Comparison of ENCODE assay signal across 11 cellular contexts in genomic region chr6:108876929-108877775, GRCh38. TPM values are rescaled to one million over a fixed set of nuclear protein-coding genes. Genes with fewer than 3 reads are reported as not detected.
DNase-seq lines count a peak whose midpoint lies in the region; ATAC-seq and TF ChIP-seq lines count a peak whose summit lies in the region.
"Had no signal": no experiment of that assay in that cellular context is flagged by ENCODE, and none has a peak within 500 bp of the region (broad histone marks: within the 10 kb centered on the region; RNA-seq: fewer than 3 reads in every experiment).

No MANE protein-coding gene starts in this region.

- peaks cover 8 to 44% of the 10 kb centered on the region in 2 donors for H3K4me1 ChIP-seq in ascending aorta
- H3K4me1 ChIP-seq in heart right ventricle = peaks cover 12 to 64% (median 46%) of the 10 kb centered on the region in 9 donors
- peaks cover 3% of the 10 kb centered on the region for H3K4me1 ChIP-seq in parathyroid adenoma

- H3K36me3 ChIP-seq in ascending aorta = peaks cover 0 to 2% of the 10 kb centered on the region in 2 donors
- H3K36me3 ChIP-seq in heart right ventricle = peaks cover 0 to 19% (median 0%) of the 10 kb centered on the region in 9 donors
- no peaks in the 10 kb centered on the region for H3K36me3 ChIP-seq in parathyroid adenoma (ENCODE audit: control insufficient read depth, insufficient read depth, low read length)

- peak overlapping the region; percentile 26 for H2AFZ ChIP-seq in parathyroid adenoma

- H3K9me3 Mint-ChIP-seq in CD14-positive monocyte = peaks cover 2 to 17% (median 6%) of the 10 kb centered on the region in 7 donors
- peaks cover 6% of the 10 kb centered on the region for H3K9me3 Mint-ChIP-seq in activated T-cell treated with anti-CD3 and anti-CD28 coated beads, Interleukin-2, amount 50 U/mL, for 24 hours

- no peaks in the 10 kb centered on the region for H3K27me3 Mint-ChIP-seq in CD14-positive monocyte (ENCODE audit: low read depth in 3 of 3)
- no peaks in the 10 kb centered on the region for H3K27me3 Mint-ChIP-seq in activated T-cell treated with anti-CD3 and anti-CD28 coated beads, Interleukin-2, amount 50 U/mL, for 24 hours

- peaks cover 29 to 32% of the 10 kb centered on the region in 2 donors for H3K36me3 Mint-ChIP-seq in CD14-positive monocyte
- H3K36me3 Mint-ChIP-seq in activated T-cell treated with anti-CD3 and anti-CD28 coated beads, Interleukin-2, amount 50 U/mL, for 24 hours (ENCODE audit: low read depth) = peaks cover 39% of the 10 kb centered on the region

- intact Hi-C loops in ascending aorta (cut with DNase I) (loop anchor here (1.0 to 5.0 kb wide), 3 partner anchors 29 to 319 kb away; partner anchors contain the start of gene ARMC2), heart right ventricle (cut with DNase I) (no loop called here), CD14-positive monocyte (cut with micrococcal nuclease) (no loop called here)

- no peak overlapping the region for H3K4me3 ChIP-seq in ascending aorta
- H3K4me3 ChIP-seq in heart right ventricle = no peak overlapping the region
- H3K4me3 ChIP-seq in parathyroid adenoma (ENCODE audit: low read depth, low read length) = peak overlapping the region; percentile 18
- H3K4me3 ChIP-seq: mucosa of descending colon had no signal

- no peak overlapping the region for H3K4me3 Mint-ChIP-seq in CD14-positive monocyte
- H3K4me3 Mint-ChIP-seq in activated T-cell treated with anti-CD3 and anti-CD28 coated beads, Interleukin-2, amount 50 U/mL, for 24 hours = no peak overlapping the region
- H3K4me3 Mint-ChIP-seq: brain had no signal

- TF ChIP-seq CTCF in ascending aorta (IDR thresholded peaks at IDR 0.05) (no peak), heart right ventricle (IDR thresholded peaks at IDR 0.05) (no peak), parathyroid adenoma (IDR thresholded peaks at IDR 0.05) (no peak), CD14-positive monocyte (IDR thresholded peaks at IDR 0.05) (no peak)

- WGBS in heart right ventricle, 2 donors = 22 to 31% methylated on average over 7 of the region's 7 CpGs

- H3K27ac ChIP-seq in ascending aorta = peak overlapping the region; percentile 80 to 90
- peak overlapping the region; percentile 35 to 86 (median 76) for H3K27ac ChIP-seq in heart right ventricle
- H3K27ac ChIP-seq in parathyroid adenoma = peak overlapping the region; percentile 66

- peaks cover 39% of the 10 kb centered on the region for H3K4me1 Mint-ChIP-seq in CD14-positive monocyte
- peaks cover 43% of the 10 kb centered on the region for H3K4me1 Mint-ChIP-seq in activated T-cell treated with anti-CD3 and anti-CD28 coated beads, Interleukin-2, amount 50 U/mL, for 24 hours (ENCODE audit: low read depth)

- DNase-seq in AG08395 (ENCODE audit: low spot score) (peak; percentile 74), ascending aorta (ENCODE audit: low spot score in 2 of 2) (peak; percentile 36 to 97), heart right ventricle (peak; percentile 42 to 87), CD14-positive monocyte (ENCODE audit: low spot score) (no peak)
- no peak for DNase-seq in activated T-cell treated with anti-CD3 and anti-CD28 coated beads, Interleukin-2, amount 50 U/mL, for 24 hours
- DNase-seq: NCI-H748 treated with DMSO at 0.1 percent for 48 hours had no signal

- H3K9me3 ChIP-seq in ascending aorta (no peaks in the 10 kb centered on the region), heart right ventricle (no peaks in the 10 kb centered on the region), parathyroid adenoma (ENCODE audit: control insufficient read depth, low read length) (no peaks in the 10 kb centered on the region)
- H3K9me3 ChIP-seq: mucosa of descending colon had no signal

- H3K4me2 ChIP-seq in parathyroid adenoma (ENCODE audit: low read length) = peak overlapping the region; percentile 11

- H3K9ac ChIP-seq in parathyroid adenoma = no peak overlapping the region

- H3K27me3 ChIP-seq in ascending aorta (no peaks in the 10 kb centered on the region), heart right ventricle (no peaks in the 10 kb centered on the region), parathyroid adenoma (ENCODE audit: control insufficient read depth, insufficient read depth, low read length) (no peaks in the 10 kb centered on the region)

- ATAC-seq in heart right ventricle (peak; percentile 67 to 91 (median 87)), GM19035 (IDR thresholded peaks at IDR 0.05; ENCODE audit: unreplicated experiment) (no peak), GM19467 (IDR thresholded peaks at IDR 0.05; ENCODE audit: unreplicated experiment) (no peak)
- ATAC-seq: mucosa of descending colon had no signal

- H3K27ac Mint-ChIP-seq in CD14-positive monocyte = peak overlapping the region in 1 of 7 donors; percentile 9
- no peak overlapping the region for H3K27ac Mint-ChIP-seq in activated T-cell treated with anti-CD3 and anti-CD28 coated beads, Interleukin-2, amount 50 U/mL, for 24 hours

- no peaks in the 10 kb centered on the region for H3K79me2 ChIP-seq in parathyroid adenoma

RNA-seq across cellular contexts. Expression of gene ARMC2, which starts 28.9 kb away (rescaled TPM):
- total RNA-seq in ascending aorta (0.11 TPM), heart right ventricle (10 to 100 TPM; 10.6 to 16.4 (median 13.0) TPM)
- polyA plus RNA-seq in heart right ventricle (1 to 10 TPM; 2.5 to 4.4 TPM), CD14-positive monocyte (1 to 10 TPM; 1.7 to 3.5 TPM)

Comparison
In these comparisons a context has a peak if more than half of its experiments do, and no peak if none do; other contexts are left out.
1. DNase-seq: peak in AG08395 (single experiment), ascending aorta (2 of 2) and heart right ventricle (2 of 2); none in CD14-positive monocyte (single experiment) and activated T-cell treated with anti-CD3 and anti-CD28 coated beads, Interleukin-2, amount 50 U/mL, for 24 hours (single experiment).
2. ATAC-seq: peak in heart right ventricle (8 of 8); none in GM19035 (single experiment) and GM19467 (single experiment).
3. RNA of gene ARMC2, which starts 28.9 kb away (total RNA-seq): 10.6 to 16.4 TPM in heart right ventricle; 0.11 TPM in ascending aorta (single experiment); every median in the first group is over 10 times any median in the second.
4. Peak in every context shown above with its lines, with median percentiles within 50 percentile points of each other: H3K27ac ChIP-seq.